In the genomic region with DNA sequence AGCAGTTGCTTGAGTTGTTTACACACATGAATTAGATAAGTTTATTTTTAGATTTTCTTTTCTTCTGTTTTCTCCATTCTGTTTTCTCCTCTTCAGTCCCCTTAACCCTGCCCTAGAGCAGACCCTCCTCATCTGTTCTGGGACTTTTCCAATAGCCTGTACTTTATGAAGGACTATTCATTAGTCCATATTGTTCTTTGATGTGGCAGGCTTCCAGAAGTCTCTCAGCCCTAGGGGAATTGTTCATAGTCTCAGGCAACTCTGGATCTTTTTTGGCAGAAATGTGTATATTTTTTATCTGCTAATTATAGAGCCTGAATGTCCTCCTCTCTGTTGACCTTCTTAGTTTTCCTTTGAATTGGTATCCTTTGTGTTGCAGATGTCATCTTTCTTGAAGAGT, we compare ENCODE assay signal across 15 cellular contexts. TPM values are rescaled to one million over a fixed set of nuclear protein-coding genes. Genes with fewer than 3 reads are reported as not detected.
DNase-seq lines count a peak whose midpoint lies in the region; ATAC-seq and TF ChIP-seq lines count a peak whose summit lies in the region.
"Had no signal": no experiment of that assay in that cellular context is flagged by ENCODE, and none has a peak within 500 bp of the region (broad histone marks: within the 10 kb centered on the region; RNA-seq: fewer than 3 reads in every experiment).

No MANE protein-coding gene starts in this region.

- in situ Hi-C loops in brain microvascular endothelial cell (cut with HindIII; ENCODE audit: low pct_ligation_motif_present, low sequenced_read_pairs), result no loop called here

- POLR2A ChIA-PET in WTC11 (lab: Charles Lee), result interaction anchor here (0.6 kb wide), 1 partner anchor 11 kb away, joined by 3 read pairs; no protein-coding TSS in a partner anchor

- H3K27ac ChIP-seq in heart right ventricle, result peak overlapping the region in 9 of 10 donors; percentile 0 to 69 (median 23)
- H3K27ac ChIP-seq in brain microvascular endothelial cell, result no peak overlapping the region
- H3K27ac ChIP-seq: coronary artery, GM23248 had no signal

- H3K9me3 ChIP-seq in heart right ventricle, result no peaks in the 10 kb centered on the region

- no peak for DNase-seq in activated T-cell treated with anti-CD3 and anti-CD28 coated beads, Interleukin-2, amount 50 U/mL, for 24 hours
- DNase-seq in activated T-cell treated with anti-CD3 and anti-CD28 coated beads, Interleukin-2, amount 50 U/mL, for 1 hour, result no peak
- DNase-seq in WTC11 (ENCODE audit: low spot score) (no peak), heart right ventricle (peak in 1 of 2 donors; percentile 52), NCI-H2171 (lab: John Stamatoyannopoulos, UW) (no peak), NOMO-1 treated with DMSO at 0.1 percent for 48 hours (lab: John Stamatoyannopoulos, UW; ENCODE audit: unreplicated experiment) (no peak), brain microvascular endothelial cell (no peak)
- DNase-seq: activated CD4-positive, alpha-beta T cell treated with anti-CD3 and anti-CD28 coated beads for 4 hours; activated T-cell treated with anti-CD3 and anti-CD28 coated beads, Interleukin-2, amount 50 U/mL, for 4 hours; GM23248; NCI-H146; NCI-H526; stimulated activated naive CD8-positive, alpha-beta T cell treated with anti-CD3 and anti-CD28 coated beads, Interleukin-15, Interleukin-2, amounts not matched to agents 100 U/mL and 50 U/mL, for 24 hours had no signal

- H3K4me1 ChIP-seq in heart right ventricle, result peaks cover 0 to 76% (median 60%) of the 10 kb centered on the region in 9 donors

- peaks cover 48% of the 10 kb centered on the region for H3K4me1 Mint-ChIP-seq in activated T-cell treated with anti-CD3 and anti-CD28 coated beads, Interleukin-2, amount 50 U/mL, for 24 hours (ENCODE audit: low read depth)
- H3K4me1 Mint-ChIP-seq in WTC11, result peaks cover 26% of the 10 kb centered on the region
- H3K4me1 Mint-ChIP-seq in stimulated activated memory B cell treated with anti-CD40 and anti-IgM and Interleukin-4, amounts not matched to agents 10 μg/mL and 1 μg/mL and 100 μg/mL, for 72 hours, result peaks cover 37% of the 10 kb centered on the region

- TF ChIP-seq CTCF in WTC11 (IDR thresholded peaks at IDR 0.05) (no peak), heart right ventricle (IDR thresholded peaks at IDR 0.05) (no peak), brain microvascular endothelial cell (IDR thresholded peaks at IDR 0.05; ENCODE audit: low read depth, low read length, missing control alignments) (no peak)

- no peak for ATAC-seq in WTC11
- ATAC-seq in heart right ventricle, result peak in 7 of 8 donors; percentile 13 to 54 (median 36)
- ATAC-seq in stimulated activated memory B cell treated with anti-CD40 and anti-IgM and Interleukin-4, amounts not matched to agents 10 μg/mL and 1 μg/mL and 100 μg/mL, for 72 hours, result no peak
- ATAC-seq: activated T-cell treated with anti-CD3 and anti-CD28 coated beads, Interleukin-2, amount 50 U/mL, for 4 hours; stimulated activated naive CD8-positive, alpha-beta T cell treated with anti-CD3 and anti-CD28 coated beads, Interleukin-15, Interleukin-2, amounts not matched to agents 100 U/mL and 50 U/mL, for 24 hours had no signal

- H3K27ac Mint-ChIP-seq in activated T-cell treated with anti-CD3 and anti-CD28 coated beads, Interleukin-2, amount 50 U/mL, for 24 hours, result peak overlapping the region; percentile 73
- peak overlapping the region; percentile 92 for H3K27ac Mint-ChIP-seq in WTC11
- H3K27ac Mint-ChIP-seq in stimulated activated memory B cell treated with anti-CD40 and anti-IgM and Interleukin-4, amounts not matched to agents 10 μg/mL and 1 μg/mL and 100 μg/mL, for 72 hours, result peak overlapping the region; percentile 82

- CTCF ChIA-PET in WTC11 (lab: Charles Lee), result no interaction called here

- H3K9me3 Mint-ChIP-seq in activated T-cell treated with anti-CD3 and anti-CD28 coated beads, Interleukin-2, amount 50 U/mL, for 24 hours, result no peaks in the 10 kb centered on the region
- peaks cover 7% of the 10 kb centered on the region for H3K9me3 Mint-ChIP-seq in WTC11
- H3K9me3 Mint-ChIP-seq in stimulated activated memory B cell treated with anti-CD40 and anti-IgM and Interleukin-4, amounts not matched to agents 10 μg/mL and 1 μg/mL and 100 μg/mL, for 72 hours, result no peaks in the 10 kb centered on the region
- H3K9me3 Mint-ChIP-seq: activated T-cell treated with anti-CD3 and anti-CD28 coated beads, Interleukin-2, amount 50 U/mL, for 4 hours had no signal

- H3K27me3 ChIP-seq in heart right ventricle (no peaks in the 10 kb centered on the region), brain microvascular endothelial cell (replicated peaks) (no peaks in the 10 kb centered on the region)

- no peak overlapping the region for H3K4me3 ChIP-seq in heart right ventricle
- H3K4me3 ChIP-seq in brain microvascular endothelial cell (ENCODE audit: low read depth, low read length), result no peak overlapping the region
- H3K4me3 ChIP-seq: coronary artery, GM23248 had no signal

- H3K36me3 Mint-ChIP-seq in activated T-cell treated with anti-CD3 and anti-CD28 coated beads, Interleukin-2, amount 50 U/mL, for 24 hours (ENCODE audit: low read depth), result peaks cover 20% of the 10 kb centered on the region
- 0 out of 2 replicates have a peak, but pooled peaks cover 3% of the 10 kb centered on the region for H3K36me3 Mint-ChIP-seq in WTC11
- H3K36me3 Mint-ChIP-seq in stimulated activated memory B cell treated with anti-CD40 and anti-IgM and Interleukin-4, amounts not matched to agents 10 μg/mL and 1 μg/mL and 100 μg/mL, for 72 hours, result peaks cover 6% of the 10 kb centered on the region

- H3K27me3 Mint-ChIP-seq in activated T-cell treated with anti-CD3 and anti-CD28 coated beads, Interleukin-2, amount 50 U/mL, for 24 hours, result no peaks in the 10 kb centered on the region
- no peaks in the 10 kb centered on the region for H3K27me3 Mint-ChIP-seq in WTC11 (ENCODE audit: low read depth)
- no peaks in the 10 kb centered on the region for H3K27me3 Mint-ChIP-seq in stimulated activated memory B cell treated with anti-CD40 and anti-IgM and Interleukin-4, amounts not matched to agents 10 μg/mL and 1 μg/mL and 100 μg/mL, for 72 hours

- H3K4me3 Mint-ChIP-seq in activated T-cell treated with anti-CD3 and anti-CD28 coated beads, Interleukin-2, amount 50 U/mL, for 24 hours, result no peak overlapping the region
- H3K4me3 Mint-ChIP-seq in WTC11, result no peak overlapping the region
- H3K4me3 Mint-ChIP-seq in stimulated activated memory B cell treated with anti-CD40 and anti-IgM and Interleukin-4, amounts not matched to agents 10 μg/mL and 1 μg/mL and 100 μg/mL, for 72 hours, result no peak overlapping the region
- H3K4me3 Mint-ChIP-seq: activated T-cell treated with anti-CD3 and anti-CD28 coated beads, Interleukin-2, amount 50 U/mL, for 4 hours had no signal

- H3K36me3 ChIP-seq in heart right ventricle (peaks cover 0 to 9% (median 0%) of the 10 kb centered on the region in 9 donors), brain microvascular endothelial cell (replicated peaks) (no peaks in the 10 kb centered on the region)

- intact Hi-C loops in heart right ventricle (cut with DNase I), result loop anchor here in 1 of 10 donors (2.0 kb wide), 1 partner anchor 25 kb away; the partner anchor contains the start of gene KAT6B

TF ChIP-seq in WTC11, 78 proteins besides CTCF, POLR2A, EP300 and RAD21 (continues in another document):
- no peak for TF ChIP-seq FOXK1 (CRISPR knock-in tag; IDR thresholded peaks at IDR 0.05)
- TF ChIP-seq MLX (CRISPR knock-in tag; IDR thresholded peaks at IDR 0.05), result no peak
- TF ChIP-seq, protein P1, sequence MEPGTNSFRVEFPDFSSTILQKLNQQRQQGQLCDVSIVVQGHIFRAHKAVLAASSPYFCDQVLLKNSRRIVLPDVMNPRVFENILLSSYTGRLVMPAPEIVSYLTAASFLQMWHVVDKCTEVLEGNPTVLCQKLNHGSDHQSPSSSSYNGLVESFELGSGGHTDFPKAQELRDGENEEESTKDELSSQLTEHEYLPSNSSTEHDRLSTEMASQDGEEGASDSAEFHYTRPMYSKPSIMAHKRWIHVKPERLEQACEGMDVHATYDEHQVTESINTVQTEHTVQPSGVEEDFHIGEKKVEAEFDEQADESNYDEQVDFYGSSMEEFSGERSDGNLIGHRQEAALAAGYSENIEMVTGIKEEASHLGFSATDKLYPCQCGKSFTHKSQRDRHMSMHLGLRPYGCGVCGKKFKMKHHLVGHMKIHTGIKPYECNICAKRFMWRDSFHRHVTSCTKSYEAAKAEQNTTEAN (CRISPR knock-in tag; IDR thresholded peaks at IDR 0.05), result no peak
- TF ChIP-seq IRF1 (CRISPR knock-in tag; IDR thresholded peaks at IDR 0.05), result no peak
- TF ChIP-seq SOX15 (CRISPR knock-in tag; IDR thresholded peaks at IDR 0.05), result no peak
- no peak for TF ChIP-seq ZNF317 (CRISPR knock-in tag; IDR thresholded peaks at IDR 0.05; ENCODE audit: borderline replicate concordance, low read depth)
- TF ChIP-seq E2F1 (CRISPR knock-in tag; IDR thresholded peaks at IDR 0.05), result no peak

RNA-seq across cellular contexts. Expression of gene KAT6B, which starts 25.4 kb away (rescaled TPM):
- total RNA-seq in WTC11 (2021) (18.5 to 24.2 TPM (median 19.8 TPM) in 3 replicates), heart right ventricle (10 to 100 TPM; 28.3 to 58.4 (median 51.5) TPM)
- polyA plus RNA-seq in heart right ventricle, result 10 to 100 TPM in 1 of 2 donors, 1 to 10 TPM in 1; 3.4 to 15.4 TPM

Comparison
In these comparisons a context has a peak if more than half of its experiments do, and no peak if none do; other contexts are left out.
1. ATAC-seq: peak in heart right ventricle (7 of 8); none in WTC11 (single experiment) and stimulated activated memory B cell treated with anti-CD40 and anti-IgM and Interleukin-4, amounts not matched to agents 10 μg/mL and 1 μg/mL and 100 μg/mL, for 72 hours (single experiment).
2. Peak in every context shown above with its lines, with median percentiles within 50 percentile points of each other: H3K27ac Mint-ChIP-seq.